In genomic region chr1:204286841-204287387, GRCh38 we compare ENCODE assay signal across 8 cellular contexts.
DNase-seq lines count a peak whose midpoint lies in the region; ATAC-seq and TF ChIP-seq lines count a peak whose summit lies in the region.
"Had no signal": no experiment of that assay in that cellular context is flagged by ENCODE, and none has a peak within 500 bp of the region (broad histone marks: within the 10 kb centered on the region; RNA-seq: fewer than 3 reads in every experiment).

No MANE protein-coding gene starts in this region.

- H3K9me3 ChIP-seq in mammary epithelial cell (replicated peaks; ENCODE audit: insufficient read depth, low read length) (no peaks in the 10 kb centered on the region), thoracic aorta (no peaks in the 10 kb centered on the region)
- H3K9me3 ChIP-seq: SJSA1 had no signal

- H3K9me3 Mint-ChIP-seq in T-helper 1 cell treated with Interleukin-12 subunit alpha and Interleukin-12 subunit beta and Interleukin-4 antibody, amounts not matched to agents 30 μg/mL and 1 μg/mL, for 36 hours: no peaks in the 10 kb centered on the region
- H3K9me3 Mint-ChIP-seq in mesothelial cell of epicardium: no peaks in the 10 kb centered on the region

- CTCF ChIA-PET in mammary epithelial cell (lab: Charles Lee; ENCODE audit: low non-redundant PET): interaction anchor here (0.6 kb wide), 2 partner anchors 37 to 88 kb away, joined by 4 to 16 read pairs; no protein-coding TSS in a partner anchor

- intact Hi-C loops in mammary epithelial cell (cut with micrococcal nuclease): loop anchor here (5.0 kb wide), 1 partner anchor 75 kb away; the partner anchor contains the start of gene GOLT1A

- in situ Hi-C loops in mammary epithelial cell (cut with MboI; ENCODE audit: low sequenced_read_pairs in 2 of 2): no loop called here

- 10% methylated on average over 8 of the region's 8 CpGs for WGBS in mammary epithelial cell (ENCODE audit: low coverage, missing lambda C conversion rate)

- H3K27ac ChIP-seq in mammary epithelial cell (ENCODE audit: insufficient read depth, low read depth, low read length): peak overlapping the region; percentile 62
- no peak overlapping the region for H3K27ac ChIP-seq in thoracic aorta
- H3K27ac ChIP-seq: SJSA1 had no signal

- H3K4me1 Mint-ChIP-seq in T-helper 1 cell treated with Interleukin-12 subunit alpha and Interleukin-12 subunit beta and Interleukin-4 antibody, amounts not matched to agents 30 μg/mL and 1 μg/mL, for 36 hours (ENCODE audit: low read depth): peaks cover 12% of the 10 kb centered on the region
- peaks cover 47% of the 10 kb centered on the region for H3K4me1 Mint-ChIP-seq in mesothelial cell of epicardium

- peak; percentile 78 for DNase-seq in Jurkat, Clone E6-1 (ENCODE audit: low read depth, low spot score)
- DNase-seq in mammary epithelial cell (peak; percentile 33), mesothelial cell of epicardium (ENCODE audit: low spot score in 2 of 2, unreplicated experiment in 2 of 2) (no peak), thoracic aorta (ENCODE audit: low spot score) (no peak)

- H3K4me2 ChIP-seq in mammary epithelial cell (ENCODE audit: insufficient read depth, low read depth, low read length): peak overlapping the region; percentile 87

- peak overlapping the region; percentile 18 for H3K9ac ChIP-seq in mammary epithelial cell (ENCODE audit: insufficient read depth, low read length)

- ATAC-seq in thoracic aorta (ENCODE audit: insufficient number of reproducible peaks, low FRiP score, low read depth): no peak
- ATAC-seq in HG02571 (IDR thresholded peaks at IDR 0.05; ENCODE audit: unreplicated experiment): no peak
- ATAC-seq in HG03378 (IDR thresholded peaks at IDR 0.05; ENCODE audit: unreplicated experiment): no peak

- H3K36me3 Mint-ChIP-seq in T-helper 1 cell treated with Interleukin-12 subunit alpha and Interleukin-12 subunit beta and Interleukin-4 antibody, amounts not matched to agents 30 μg/mL and 1 μg/mL, for 36 hours (ENCODE audit: low read depth): no peaks in the 10 kb centered on the region
- H3K36me3 Mint-ChIP-seq in mesothelial cell of epicardium: peaks cover 2% of the 10 kb centered on the region

- TF ChIP-seq CTCF in mammary epithelial cell (conservative IDR thresholded peaks at IDR 0.05 in 1 of 2, IDR thresholded peaks at IDR 0.05 in 1 of 2; ENCODE audit: extremely low read depth in 1 of 2, insufficient read depth in 1 of 2, low read depth in 1 of 2, low read length in 2 of 2) (peak in 1 of 2 donors; percentile 11), mesothelial cell of epicardium (IDR thresholded peaks at IDR 0.05; ENCODE audit: unreplicated experiment) (no peak), thoracic aorta (IDR thresholded peaks at IDR 0.05) (no peak)

- H3K4me1 ChIP-seq in mammary epithelial cell (ENCODE audit: insufficient read depth, low read length): peaks cover 29% of the 10 kb centered on the region
- peaks cover 4 to 6% of the 10 kb centered on the region in 2 donors for H3K4me1 ChIP-seq in thoracic aorta (ENCODE audit: control insufficient read depth in 1 of 2, low read depth in 2 of 2)

- no TSS peak for BruUV-seq in mammary epithelial cell (replicated peaks; lab: Mats Ljungman, UMichigan)

- no peaks in the 10 kb centered on the region for H3K36me3 ChIP-seq in mammary epithelial cell (ENCODE audit: insufficient read depth, low read length)
- no peaks in the 10 kb centered on the region for H3K36me3 ChIP-seq in thoracic aorta
- H3K36me3 ChIP-seq: SJSA1 had no signal

- H3K4me3 ChIP-seq in Jurkat, Clone E6-1 (ENCODE audit: low read length): peak overlapping the region; percentile 42
- H3K4me3 ChIP-seq in mammary epithelial cell (replicated peaks in 1 of 3; ENCODE audit: insufficient read depth in 1 of 3, low read depth in 2 of 3, low read length in 3 of 3): peak overlapping the region; percentile 41 to 55 (median 44)
- peak overlapping the region; percentile 32 for H3K4me3 ChIP-seq in thoracic aorta
- H3K4me3 ChIP-seq: SJSA1 had no signal

- dilution Hi-C loops in mammary epithelial cell (cut with HindIII; ENCODE audit: low sequenced_read_pairs): no loop called here

- no peaks in the 10 kb centered on the region for H3K27me3 ChIP-seq in mammary epithelial cell (ENCODE audit: insufficient read depth, low read length)
- no peaks in the 10 kb centered on the region for H3K27me3 ChIP-seq in thoracic aorta (replicated peaks; ENCODE audit: insufficient read depth)
- H3K27me3 ChIP-seq: SJSA1 had no signal

- H2AFZ ChIP-seq in mammary epithelial cell (ENCODE audit: low read depth, low read length): peak overlapping the region; percentile 64

- H3K27ac Mint-ChIP-seq in T-helper 1 cell treated with Interleukin-12 subunit alpha and Interleukin-12 subunit beta and Interleukin-4 antibody, amounts not matched to agents 30 μg/mL and 1 μg/mL, for 36 hours: no peak overlapping the region
- H3K27ac Mint-ChIP-seq in mesothelial cell of epicardium: peak overlapping the region; percentile 84

- H3K27me3 Mint-ChIP-seq in T-helper 1 cell treated with Interleukin-12 subunit alpha and Interleukin-12 subunit beta and Interleukin-4 antibody, amounts not matched to agents 30 μg/mL and 1 μg/mL, for 36 hours (ENCODE audit: low read depth): peaks cover 39% of the 10 kb centered on the region
- H3K27me3 Mint-ChIP-seq in mesothelial cell of epicardium (ENCODE audit: low read depth): no peaks in the 10 kb centered on the region

- peak overlapping the region; percentile 78 for H3K4me3 Mint-ChIP-seq in T-helper 1 cell treated with Interleukin-12 subunit alpha and Interleukin-12 subunit beta and Interleukin-4 antibody, amounts not matched to agents 30 μg/mL and 1 μg/mL, for 36 hours
- H3K4me3 Mint-ChIP-seq in mesothelial cell of epicardium: peak overlapping the region; percentile 45

- peaks cover 27% of the 10 kb centered on the region for H3K79me2 ChIP-seq in mammary epithelial cell (ENCODE audit: insufficient read depth, low read length)

- no peaks in the 10 kb centered on the region for H4K20me1 ChIP-seq in mammary epithelial cell (ENCODE audit: insufficient read depth, low read length)

Comparison
In these comparisons a context has a peak if more than half of its experiments do, and no peak if none do; other contexts are left out.
1. DNase-seq: peak in Jurkat, Clone E6-1 (single experiment) and mammary epithelial cell (single experiment); none in mesothelial cell of epicardium (0 of 2) and thoracic aorta (single experiment).
2. Peak in every context shown above with its lines, with median percentiles within 50 percentile points of each other: H3K4me3 ChIP-seq.